27 cellular contexts compared by ENCODE assay signal in the genomic region with DNA sequence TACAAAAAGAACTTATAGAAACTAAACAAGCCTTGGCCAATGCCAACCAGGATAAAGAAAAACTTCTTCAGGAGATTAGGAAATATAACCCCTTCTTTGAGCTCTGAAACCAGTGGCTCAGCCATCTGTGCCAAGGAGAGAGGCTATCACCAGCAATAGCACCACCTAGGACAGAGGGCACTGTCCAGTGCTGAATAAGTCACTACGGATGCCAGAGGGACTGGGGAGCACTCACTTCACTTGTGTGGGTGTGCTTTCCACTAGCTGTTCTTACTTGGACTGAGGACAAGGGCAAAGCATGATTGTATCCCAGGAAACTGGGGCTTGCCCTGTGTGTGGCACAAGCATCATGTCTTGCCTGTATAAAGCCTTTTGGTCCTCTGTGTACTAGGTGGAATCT.
"Had no signal": no experiment of that assay in that cellular context is flagged by ENCODE, and none has a peak within 500 bp of the region (broad histone marks: within the 10 kb centered on the region; RNA-seq: fewer than 3 reads in every experiment).

No MANE protein-coding gene starts in this region.

- H3K4me3 ChIP-seq: adrenal gland, body of pancreas, esophagus squamous epithelium, heart right ventricle, ovary, prostate gland, sigmoid colon, stomach, tibial artery had no signal

- H3K27ac ChIP-seq: adrenal gland, body of pancreas, epithelial cell of prostate, esophagus squamous epithelium, heart right ventricle, ovary, prostate gland, sigmoid colon, stomach, tibial artery had no signal

- H3K36me3 ChIP-seq: ovary, prostate gland had no signal

- H3K27me3 ChIP-seq: adrenal gland, body of pancreas, esophagus squamous epithelium, heart right ventricle, ovary, sigmoid colon, stomach, tibial artery had no signal

- H3K9me3 ChIP-seq: adrenal gland, body of pancreas, esophagus squamous epithelium, heart right ventricle, ovary, prostate gland, sigmoid colon, stomach, tibial artery had no signal

- H3K4me1 ChIP-seq: adrenal gland, body of pancreas, esophagus squamous epithelium, prostate gland, sigmoid colon, stomach, tibial artery had no signal

- DNase-seq: activated B cell treated with CpG ODN at 0.5 μM for 24 hours; activated CD4-positive, alpha-beta T cell treated with anti-CD3 and anti-CD28 coated beads, Interleukin-2, amount 50 U/mL, for 1 hour; activated CD8-positive, alpha-beta T cell treated with anti-CD3 and anti-CD28 coated beads for 36 hours; activated naive CD4-positive, alpha-beta T cell treated with Interleukin-2 at 50 U/mL for 16 hours; activated naive CD8-positive, alpha-beta T cell treated with anti-CD3 and anti-CD28 coated beads for 36 hours; activated T-cell treated with anti-CD3 and anti-CD28 coated beads, Interleukin-2, amount 50 U/mL, for 72 hours; aorta; body of pancreas; dermis blood vessel endothelial cell; effector CD4-positive, alpha-beta T cell; esophagus squamous epithelium; foreskin melanocyte; heart right ventricle; islet precursor cell; naive B cell; ovary; retina; sigmoid colon; small intestine; stimulated activated CD4-positive, alpha-beta T cell treated with anti-CD3 and anti-CD28 coated beads, Interleukin-4, amount 100 ng/mL, for 24 hours; stomach; T-helper 2 cell; tibial artery had no signal

- ATAC-seq: activated CD8-positive, alpha-beta T cell treated with anti-CD3 and anti-CD28 coated beads for 36 hours; activated T-cell treated with anti-CD3 and anti-CD28 coated beads, Interleukin-2, amount 50 U/mL, for 72 hours; body of pancreas; heart right ventricle; stimulated activated effector memory CD8-positive, alpha-beta T cell treated with anti-CD3 and anti-CD28 coated beads, Interleukin-12 subunit alpha, Interleukin-12 subunit beta, amount 100 ng/mL, for 72 hours had no signal
